In the genomic region with DNA sequence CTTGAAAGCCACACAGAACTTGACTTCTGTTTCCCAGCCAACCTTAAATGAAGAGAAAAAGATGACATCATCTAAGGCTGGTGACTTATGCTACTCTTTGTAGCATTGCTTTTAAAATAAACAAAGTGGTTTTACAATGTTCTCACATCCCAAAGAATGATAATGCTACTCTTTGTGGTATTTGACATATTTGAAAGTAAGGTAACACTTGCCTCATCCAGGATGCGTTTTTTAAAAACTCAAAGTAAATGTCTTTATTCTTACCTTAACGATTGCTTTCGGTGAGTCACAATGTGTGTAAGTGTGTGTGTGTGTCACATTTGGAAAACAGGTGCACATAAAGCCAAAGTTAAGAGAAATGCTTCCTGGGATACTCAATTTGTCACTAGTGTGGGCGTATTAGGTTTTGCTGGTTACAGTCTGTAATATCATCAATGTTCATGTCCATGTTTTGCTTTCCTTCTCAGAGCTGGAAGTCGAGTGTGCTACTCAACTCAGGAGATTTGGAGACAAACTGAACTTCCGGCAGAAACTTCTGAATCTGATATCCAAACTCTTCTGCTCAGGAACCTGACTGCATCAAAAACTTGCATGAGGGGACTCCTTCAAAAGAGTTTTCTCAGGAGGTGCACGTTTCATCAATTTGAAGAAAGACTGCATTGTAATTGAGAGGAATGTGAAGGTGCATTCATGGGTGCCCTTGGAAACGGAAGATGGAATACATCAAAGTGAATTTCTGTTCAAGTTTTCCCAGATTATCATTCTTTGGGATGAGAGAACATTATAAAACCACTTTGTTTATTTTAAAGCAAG, we compare ENCODE assay signal across 10 cellular contexts. TPM values are rescaled to one million over a fixed set of nuclear protein-coding genes. Genes with fewer than 3 reads are reported as not detected.
DNase-seq lines count a peak whose midpoint lies in the region; ATAC-seq lines count a peak whose summit lies in the region.
"Had no signal": no experiment of that assay in that cellular context is flagged by ENCODE, and none has a peak within 500 bp of the region (broad histone marks: within the 10 kb centered on the region; RNA-seq: fewer than 3 reads in every experiment).

No MANE protein-coding gene starts in this region.

- no peaks in the 10 kb centered on the region for H3K27me3 ChIP-seq in right cardiac atrium (ENCODE audit: control insufficient read depth, insufficient read depth)

- peak; percentile 51 for DNase-seq in DMS 273 (lab: John Stamatoyannopoulos, UW; ENCODE audit: unreplicated experiment)
- peak; percentile 72 for DNase-seq in HT1080 (ENCODE audit: low read depth)
- DNase-seq in activated naive CD8-positive, alpha-beta T cell treated with anti-CD3 and anti-CD28 coated beads, Interleukin-2, amount 10 ng/mL, durations not matched to agents 7 days and 5 days: no peak
- peak; percentile 57 for DNase-seq in kidney glomerular epithelial cell (lab: John Stamatoyannopoulos, UW)
- no peak for DNase-seq in activated gamma-delta T cell (lab: John Stamatoyannopoulos, UW)
- DNase-seq in right cardiac atrium: no peak
- DNase-seq: amygdala, NCI-H524 had no signal

- POLR2A ChIA-PET in activated naive CD8-positive, alpha-beta T cell treated with anti-CD3 and anti-CD28 coated beads, Interleukin-2, amount 10 ng/mL, durations not matched to agents 7 days and 5 days (lab: Charles Lee): interaction anchor here (4.2 kb wide), 1 partner anchor 18 kb away, joined by 52 read pairs; no protein-coding TSS in a partner anchor

- H3K9me3 ChIP-seq in right cardiac atrium (ENCODE audit: control insufficient read depth, low read length): no peaks in the 10 kb centered on the region

- no peak overlapping the region for H3K27ac ChIP-seq in right cardiac atrium (ENCODE audit: low read length)

- intact Hi-C loops in right cardiac atrium (cut with DNase I): no loop called here

- no peak for ATAC-seq in activated naive CD8-positive, alpha-beta T cell treated with anti-CD3 and anti-CD28 coated beads, Interleukin-2, amount 10 ng/mL, durations not matched to agents 7 days and 5 days (ENCODE audit: low read depth)
- ATAC-seq in right cardiac atrium: no peak
- no peak for ATAC-seq in GM21723 (IDR thresholded peaks at IDR 0.05; ENCODE audit: unreplicated experiment)
- no peak for ATAC-seq in GM19467 (IDR thresholded peaks at IDR 0.05; ENCODE audit: unreplicated experiment)

- H3K36me3 Mint-ChIP-seq in activated naive CD8-positive, alpha-beta T cell treated with anti-CD3 and anti-CD28 coated beads, Interleukin-2, amount 10 ng/mL, durations not matched to agents 7 days and 5 days: peaks cover 20% of the 10 kb centered on the region

- no peak overlapping the region for H3K4me3 ChIP-seq in right cardiac atrium (ENCODE audit: low read length)

- WGBS in right cardiac atrium: 81% methylated on average over 8 of the region's 8 CpGs

- no peaks in the 10 kb centered on the region for H3K9me3 Mint-ChIP-seq in activated naive CD8-positive, alpha-beta T cell treated with anti-CD3 and anti-CD28 coated beads, Interleukin-2, amount 10 ng/mL, durations not matched to agents 7 days and 5 days

- peak overlapping the region; percentile 69 for H3K27ac Mint-ChIP-seq in activated naive CD8-positive, alpha-beta T cell treated with anti-CD3 and anti-CD28 coated beads, Interleukin-2, amount 10 ng/mL, durations not matched to agents 7 days and 5 days

- peak overlapping the region; percentile 99 for H3K4me3 Mint-ChIP-seq in activated naive CD8-positive, alpha-beta T cell treated with anti-CD3 and anti-CD28 coated beads, Interleukin-2, amount 10 ng/mL, durations not matched to agents 7 days and 5 days

- H3K4me1 ChIP-seq in right cardiac atrium (ENCODE audit: control insufficient read depth, insufficient read depth, low read length): no peaks in the 10 kb centered on the region

- H3K27me3 Mint-ChIP-seq in activated naive CD8-positive, alpha-beta T cell treated with anti-CD3 and anti-CD28 coated beads, Interleukin-2, amount 10 ng/mL, durations not matched to agents 7 days and 5 days: no peaks in the 10 kb centered on the region

- H3K4me1 Mint-ChIP-seq in activated naive CD8-positive, alpha-beta T cell treated with anti-CD3 and anti-CD28 coated beads, Interleukin-2, amount 10 ng/mL, durations not matched to agents 7 days and 5 days: peaks cover 55% of the 10 kb centered on the region

RNA-seq across cellular contexts. Expression of a gene that starts 2.6 kb away (rescaled TPM):
- total RNA-seq in HT1080 (2014; rRNA removed; shearing (Covaris generic)): 34.9 and 39.8 TPM in 2 replicates
- polyA plus RNA-seq in HT1080 (2015; cell fraction: cytosol; rRNA removed): 88.5 and 105 TPM in 2 replicates
- polyA plus RNA-seq in HT1080 (2015; cell fraction: nucleus; rRNA removed): 56.6 and 67.8 TPM in 2 replicates
- 10 to 100 TPM; 25.3 to 26.7 TPM for total RNA-seq in activated naive CD8-positive, alpha-beta T cell treated with anti-CD3 and anti-CD28 coated beads, Interleukin-2, amount 10 ng/mL, durations not matched to agents 7 days and 5 days
- total RNA-seq in right cardiac atrium: under 1 TPM in 2 of 4 donors, not detected in 2; 0.22 to 0.24 TPM
- 0.18 TPM for polyA plus RNA-seq in right cardiac atrium

Comparison
In these comparisons a context has a peak if more than half of its experiments do, and no peak if none do; other contexts are left out.
1. DNase-seq: peak in DMS 273 (single experiment), HT1080 (single experiment) and kidney glomerular epithelial cell (single experiment); none in activated naive CD8-positive, alpha-beta T cell treated with anti-CD3 and anti-CD28 coated beads, Interleukin-2, amount 10 ng/mL, durations not matched to agents 7 days and 5 days (single experiment), activated gamma-delta T cell (single experiment) and right cardiac atrium (0 of 3).
2. RNA of a gene that starts 2.6 kb away (total RNA-seq): 34.9 to 39.8 TPM in HT1080 and 25.3 to 26.7 TPM in activated naive CD8-positive, alpha-beta T cell treated with anti-CD3 and anti-CD28 coated beads, Interleukin-2, amount 10 ng/mL, durations not matched to agents 7 days and 5 days; 0.22 to 0.24 TPM in right cardiac atrium; every median in the first group is over 10 times any median in the second.